Comparison of ENCODE assay signal across 13 cellular contexts in the genomic region with DNA sequence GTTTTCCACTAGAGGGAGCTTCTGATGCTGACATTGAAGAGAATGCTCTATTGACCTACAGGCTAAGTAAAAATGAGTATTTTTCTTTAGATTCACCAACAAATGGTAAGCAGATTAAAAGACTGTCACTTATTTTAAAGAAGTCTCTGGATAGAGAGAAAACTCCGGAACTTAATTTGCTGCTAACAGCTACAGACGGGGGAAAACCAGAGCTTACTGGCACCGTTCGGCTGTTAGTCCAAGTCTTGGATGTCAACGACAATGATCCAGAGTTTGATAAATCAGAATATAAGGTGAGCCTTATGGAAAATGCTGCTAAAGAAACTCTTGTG. TPM values are rescaled to one million over a fixed set of nuclear protein-coding genes. Genes with fewer than 3 reads are reported as not detected.
DNase-seq lines count a peak whose midpoint lies in the region; FAIRE-seq and TF ChIP-seq lines count a peak whose summit lies in the region.
"Had no signal": no experiment of that assay in that cellular context is flagged by ENCODE, and none has a peak within 500 bp of the region (broad histone marks: within the 10 kb centered on the region; RNA-seq: fewer than 3 reads in every experiment).

No MANE protein-coding gene starts in this region.

- no peak overlapping the region for H3K27ac ChIP-seq in C4-2B
- no peak overlapping the region for H3K27ac ChIP-seq in coronary artery

- peak overlapping the region; percentile 81 for H3K27ac Mint-ChIP-seq in mesothelial cell of epicardium
- H3K27ac Mint-ChIP-seq: activated CD4-positive, alpha-beta T cell treated with anti-CD3 and anti-CD28 coated beads, Interleukin-2, amount 10 ng/mL, durations not matched to agents 24 days and 14 days; activated T-helper 2 cell treated with anti-CD3 and anti-CD28 coated beads, Interferon-gamma antibody, Interleukin-2, Interleukin-4, amounts not matched to agents 10 μg/mL and 5 μg/mL and 100 μg/mL, durations not matched to agents 14 hours and 24 hours and 36 hours; CD8-positive, alpha-beta T cell had no signal

- H3K4me3 Mint-ChIP-seq in mesothelial cell of epicardium, result peak overlapping the region; percentile 80
- H3K4me3 Mint-ChIP-seq: activated CD4-positive, alpha-beta T cell treated with anti-CD3 and anti-CD28 coated beads, Interleukin-2, amount 10 ng/mL, durations not matched to agents 24 days and 14 days; CD8-positive, alpha-beta T cell had no signal

- H3K36me3 ChIP-seq in MG63, result no peaks in the 10 kb centered on the region

- peaks cover 51% of the 10 kb centered on the region for H3K36me3 Mint-ChIP-seq in mesothelial cell of epicardium
- H3K36me3 Mint-ChIP-seq: CD8-positive, alpha-beta T cell had no signal

- H3K9me3 ChIP-seq in MG63, result no peaks in the 10 kb centered on the region

- peaks cover 5% of the 10 kb centered on the region for H3K27me3 ChIP-seq in MG63

- TF ChIP-seq CTCF in C4-2B (conservative IDR thresholded peaks at IDR 0.05), result peak; percentile 33
- peak; percentile 68 for TF ChIP-seq CTCF in LNCaP clone FGC (IDR thresholded peaks at IDR 0.05; ENCODE audit: control insufficient read depth, extremely low read depth, insufficient read depth)
- no peak for TF ChIP-seq CTCF in coronary artery (IDR thresholded peaks at IDR 0.05)
- peak; percentile 23 for TF ChIP-seq CTCF in mesothelial cell of epicardium (IDR thresholded peaks at IDR 0.05; ENCODE audit: unreplicated experiment)

- peaks cover 29% of the 10 kb centered on the region for H3K9me3 Mint-ChIP-seq in mesothelial cell of epicardium

- no peak for FAIRE-seq in GM19239 (lab: Jason Lieb, UNC)

- H3K4me3 ChIP-seq in LNCaP clone FGC (ENCODE audit: low read depth, low read length) (no peak overlapping the region), coronary artery (peak overlapping the region; percentile 27), MG63 (no peak overlapping the region)

- H3K27me3 Mint-ChIP-seq in mesothelial cell of epicardium (ENCODE audit: low read depth), result no peaks in the 10 kb centered on the region
- H3K27me3 Mint-ChIP-seq: activated CD4-positive, alpha-beta T cell treated with anti-CD3 and anti-CD28 coated beads, Interleukin-2, amount 10 ng/mL, durations not matched to agents 24 days and 14 days had no signal

- H3K4me1 Mint-ChIP-seq in mesothelial cell of epicardium, result peaks cover 11% of the 10 kb centered on the region
- H3K4me1 Mint-ChIP-seq: activated CD4-positive, alpha-beta T cell treated with anti-CD3 and anti-CD28 coated beads, Interleukin-2, amount 10 ng/mL, durations not matched to agents 24 days and 14 days had no signal

- DNase-seq in LNCaP clone FGC (ENCODE audit: low read depth), result no peak
- no peak for DNase-seq in coronary artery (ENCODE audit: low spot score)
- no peak for DNase-seq in mesothelial cell of epicardium (ENCODE audit: low spot score in 2 of 2, unreplicated experiment in 2 of 2)
- no peak for DNase-seq in KG1 (lab: John Stamatoyannopoulos, UW)
- DNase-seq in NCI-H345 treated with DMSO at 0.1 percent for 48 hours (lab: John Stamatoyannopoulos, UW; ENCODE audit: unreplicated experiment), result no peak
- DNase-seq in GM19239 (ENCODE audit: insufficient read length, low spot score), result no peak
- DNase-seq in MG63, result no peak
- DNase-seq: activated CD4-positive, alpha-beta T cell treated with anti-CD3 and anti-CD28 coated beads, Interleukin-2, amount 10 ng/mL, durations not matched to agents 24 days and 14 days; CD8-positive, alpha-beta T cell; substantia nigra; SW 1271 had no signal

RNA-seq across cellular contexts. Expression of gene PCDHA11, which starts 0.8 kb away (rescaled TPM):
- total RNA-seq in mesothelial cell of epicardium, result 11.7 to 12.8 TPM (median 11.8 TPM) in 3 replicates
- total RNA-seq in MG63 (2014; rRNA removed; shearing (Covaris generic); ENCODE audit: low replicate concordance), result not detected in 2 replicates
- total RNA-seq: activated CD4-positive, alpha-beta T cell treated with anti-CD3 and anti-CD28 coated beads, Interleukin-2, amount 10 ng/mL, durations not matched to agents 24 days and 14 days; activated T-helper 2 cell treated with anti-CD3 and anti-CD28 coated beads, Interferon-gamma antibody, Interleukin-2, Interleukin-4, amounts not matched to agents 10 μg/mL and 5 μg/mL and 100 μg/mL, durations not matched to agents 14 hours and 24 hours and 36 hours; CD8-positive, alpha-beta T cell had no signal

RNA-seq across cellular contexts. Expression of gene PCDHA12, which starts 5.6 kb away (rescaled TPM):
- 22.5 to 22.8 TPM (median 22.5 TPM) in 3 replicates for total RNA-seq in mesothelial cell of epicardium
- not detected in 2 replicates for total RNA-seq in MG63 (2014; rRNA removed; shearing (Covaris generic); ENCODE audit: low replicate concordance)
- total RNA-seq: activated CD4-positive, alpha-beta T cell treated with anti-CD3 and anti-CD28 coated beads, Interleukin-2, amount 10 ng/mL, durations not matched to agents 24 days and 14 days; activated T-helper 2 cell treated with anti-CD3 and anti-CD28 coated beads, Interferon-gamma antibody, Interleukin-2, Interleukin-4, amounts not matched to agents 10 μg/mL and 5 μg/mL and 100 μg/mL, durations not matched to agents 14 hours and 24 hours and 36 hours; CD8-positive, alpha-beta T cell had no signal

RNA-seq across cellular contexts. Expression of gene PCDHA13, which starts 12.4 kb away (rescaled TPM):
- total RNA-seq in mesothelial cell of epicardium, result 5.4 to 6.1 TPM (median 5.8 TPM) in 3 replicates
- not detected in 2 replicates for total RNA-seq in MG63 (2014; rRNA removed; shearing (Covaris generic); ENCODE audit: low replicate concordance)
- total RNA-seq: activated CD4-positive, alpha-beta T cell treated with anti-CD3 and anti-CD28 coated beads, Interleukin-2, amount 10 ng/mL, durations not matched to agents 24 days and 14 days; activated T-helper 2 cell treated with anti-CD3 and anti-CD28 coated beads, Interferon-gamma antibody, Interleukin-2, Interleukin-4, amounts not matched to agents 10 μg/mL and 5 μg/mL and 100 μg/mL, durations not matched to agents 14 hours and 24 hours and 36 hours; CD8-positive, alpha-beta T cell had no signal

RNA-seq across cellular contexts. Expression of gene PCDHA10, which starts 13.8 kb away (rescaled TPM):
- 18.6 to 20.1 TPM (median 19.8 TPM) in 3 replicates for total RNA-seq in mesothelial cell of epicardium
- total RNA-seq in MG63 (2014; rRNA removed; shearing (Covaris generic); ENCODE audit: low replicate concordance), result not detected in 2 replicates
- total RNA-seq: activated CD4-positive, alpha-beta T cell treated with anti-CD3 and anti-CD28 coated beads, Interleukin-2, amount 10 ng/mL, durations not matched to agents 24 days and 14 days; activated T-helper 2 cell treated with anti-CD3 and anti-CD28 coated beads, Interferon-gamma antibody, Interleukin-2, Interleukin-4, amounts not matched to agents 10 μg/mL and 5 μg/mL and 100 μg/mL, durations not matched to agents 14 hours and 24 hours and 36 hours; CD8-positive, alpha-beta T cell had no signal

RNA-seq across cellular contexts. Expression of gene PCDHA9, which starts 21.3 kb away (rescaled TPM):
- total RNA-seq in mesothelial cell of epicardium, result 3.1 to 4.0 TPM (median 3.4 TPM) in 3 replicates
- total RNA-seq in MG63 (2014; rRNA removed; shearing (Covaris generic); ENCODE audit: low replicate concordance), result not detected in 2 replicates
- total RNA-seq: activated CD4-positive, alpha-beta T cell treated with anti-CD3 and anti-CD28 coated beads, Interleukin-2, amount 10 ng/mL, durations not matched to agents 24 days and 14 days; activated T-helper 2 cell treated with anti-CD3 and anti-CD28 coated beads, Interferon-gamma antibody, Interleukin-2, Interleukin-4, amounts not matched to agents 10 μg/mL and 5 μg/mL and 100 μg/mL, durations not matched to agents 14 hours and 24 hours and 36 hours; CD8-positive, alpha-beta T cell had no signal

Comparison
In these comparisons a context has a peak if more than half of its experiments do, and no peak if none do; other contexts are left out.
1. RNA of gene PCDHA11, which starts 0.8 kb away (total RNA-seq): 11.7 to 12.8 TPM in mesothelial cell of epicardium; not detected in MG63; every median in the first group is over 10 times any median in the second.
2. RNA of gene PCDHA12, which starts 5.6 kb away (total RNA-seq): 22.5 to 22.8 TPM in mesothelial cell of epicardium; not detected in MG63; every median in the first group is over 10 times any median in the second.